Comparison of ENCODE assay signal across 14 cellular contexts in genomic region chr17:28892024-28892423, GRCh38. TPM values are rescaled to one million over a fixed set of nuclear protein-coding genes. Genes with fewer than 3 reads are reported as not detected.
DNase-seq lines count a peak whose midpoint lies in the region; ATAC-seq and TF ChIP-seq lines count a peak whose summit lies in the region.
"Had no signal": no experiment of that assay in that cellular context is flagged by ENCODE, and none has a peak within 500 bp of the region (broad histone marks: within the 10 kb centered on the region; RNA-seq: fewer than 3 reads in every experiment).

No MANE protein-coding gene starts in this region.

- no peak for ATAC-seq in naive B cell (ENCODE audit: low read depth in 2 of 2)
- ATAC-seq in HG02571 (IDR thresholded peaks at IDR 0.05; ENCODE audit: unreplicated experiment): no peak

- H3K36me3 Mint-ChIP-seq in naive B cell: no peaks in the 10 kb centered on the region

- no peaks in the 10 kb centered on the region for H3K27me3 Mint-ChIP-seq in naive B cell

- peaks cover 22% of the 10 kb centered on the region; the same call in 1 of the 2 replicates for H3K36me3 ChIP-seq in BLaER1

- H3K4me3 ChIP-seq in BLaER1 (no peak overlapping the region), GM12864 (ENCODE audit: low read depth, low read length) (no peak overlapping the region)
- H3K4me3 ChIP-seq: heart right ventricle, SK-N-MC had no signal

- H3K9ac ChIP-seq in BLaER1: no peak overlapping the region

- peaks cover 98% of the 10 kb centered on the region for H3K4me1 ChIP-seq in BLaER1

- H3K4me3 Mint-ChIP-seq in naive B cell: peak overlapping the region; percentile 56 to 92 (median 79)

- H3K4me2 ChIP-seq in BLaER1: peak overlapping the region; percentile 98

- H3K27ac ChIP-seq in BLaER1 (peak overlapping the region; percentile 87; the same call in 1 of the 2 replicates), VCaP (peak overlapping the region; percentile 61; the same call in 1 of the 2 replicates)
- H3K27ac ChIP-seq: SK-N-MC had no signal

- H3K27ac Mint-ChIP-seq in naive B cell: peak overlapping the region; percentile 85 to 99 (median 99)

- H3K27me3 ChIP-seq in BLaER1: no peaks in the 10 kb centered on the region
- H3K27me3 ChIP-seq: heart right ventricle had no signal

- TF ChIP-seq CTCF in GM12864 (IDR thresholded peaks at IDR 0.05; ENCODE audit: low read depth, low read length, missing control alignments): no peak
- no peak for TF ChIP-seq CTCF in VCaP (conservative IDR thresholded peaks at IDR 0.05)

- H3K4me1 Mint-ChIP-seq in naive B cell: peaks cover 64 to 88% (median 78%) of the 10 kb centered on the region in 3 donors

- peaks cover 37% of the 10 kb centered on the region for H4K20me1 ChIP-seq in BLaER1

- no peaks in the 10 kb centered on the region for H3K9me3 Mint-ChIP-seq in naive B cell

- DNase-seq in GM12864 (ENCODE audit: low read depth) (peak; percentile 54), naive B cell (no peak), NCI-H1092 treated with DMSO at 0.1 percent for 48 hours (lab: John Stamatoyannopoulos, UW) (no peak), DMS 273 (lab: John Stamatoyannopoulos, UW; ENCODE audit: unreplicated experiment) (no peak), foreskin melanocyte (no peak)
- DNase-seq: activated CD4-positive, alpha-beta T cell treated with anti-CD3 and anti-CD28 coated beads for 4 hours; erythroblast; NCI-H2171 treated with DMSO at 0.1 percent for 48 hours; stimulated activated CD4-positive, alpha-beta T cell treated with anti-CD3 and anti-CD28 coated beads, Interleukin-2, amount 100 ng/mL, for 48 hours had no signal

- peaks cover 3% of the 10 kb centered on the region; the same call in 1 of the 2 replicates for H3K9me3 ChIP-seq in BLaER1
- H3K9me3 ChIP-seq: heart right ventricle had no signal

RNA-seq across cellular contexts. Expression of gene FLOT2, which starts 5.5 kb away (rescaled TPM):
- polyA plus RNA-seq in naive B cell (ENCODE audit: low read depth in 6 of 6): 100 to 1,000 TPM; 431 to 655 (median 460) TPM

RNA-seq across cellular contexts. Expression of gene DHRS13, which starts 10.9 kb away (rescaled TPM):
- polyA plus RNA-seq in naive B cell (ENCODE audit: low read depth in 6 of 6): 10 to 100 TPM in 5 of 6 donors, 1 to 10 TPM in 1; 9.4 to 17.3 (median 11.5) TPM

RNA-seq across cellular contexts. Expression of gene ERAL1, which starts 37.2 kb away (rescaled TPM):
- polyA plus RNA-seq in naive B cell (ENCODE audit: low read depth in 6 of 6): 10 to 100 TPM; 37.0 to 50.3 (median 46.2) TPM

RNA-seq across cellular contexts. Expression of gene FAM222B, which starts 49.4 kb away (rescaled TPM):
- 10 to 100 TPM in 2 of 6 donors, 1 to 10 TPM in 4; 6.6 to 19.4 (median 8.2) TPM for polyA plus RNA-seq in naive B cell (ENCODE audit: low read depth in 6 of 6)

RNA-seq across cellular contexts. Expression of gene PHF12, which starts 59.3 kb away (rescaled TPM):
- polyA plus RNA-seq in naive B cell (ENCODE audit: low read depth in 6 of 6): 10 to 100 TPM in 1 of 6 donors, 1 to 10 TPM in 4, under 1 TPM in 1; 0.71 to 11.8 (median 5.5) TPM
